1 cellular context compared by ENCODE assay signal in the genomic region with DNA sequence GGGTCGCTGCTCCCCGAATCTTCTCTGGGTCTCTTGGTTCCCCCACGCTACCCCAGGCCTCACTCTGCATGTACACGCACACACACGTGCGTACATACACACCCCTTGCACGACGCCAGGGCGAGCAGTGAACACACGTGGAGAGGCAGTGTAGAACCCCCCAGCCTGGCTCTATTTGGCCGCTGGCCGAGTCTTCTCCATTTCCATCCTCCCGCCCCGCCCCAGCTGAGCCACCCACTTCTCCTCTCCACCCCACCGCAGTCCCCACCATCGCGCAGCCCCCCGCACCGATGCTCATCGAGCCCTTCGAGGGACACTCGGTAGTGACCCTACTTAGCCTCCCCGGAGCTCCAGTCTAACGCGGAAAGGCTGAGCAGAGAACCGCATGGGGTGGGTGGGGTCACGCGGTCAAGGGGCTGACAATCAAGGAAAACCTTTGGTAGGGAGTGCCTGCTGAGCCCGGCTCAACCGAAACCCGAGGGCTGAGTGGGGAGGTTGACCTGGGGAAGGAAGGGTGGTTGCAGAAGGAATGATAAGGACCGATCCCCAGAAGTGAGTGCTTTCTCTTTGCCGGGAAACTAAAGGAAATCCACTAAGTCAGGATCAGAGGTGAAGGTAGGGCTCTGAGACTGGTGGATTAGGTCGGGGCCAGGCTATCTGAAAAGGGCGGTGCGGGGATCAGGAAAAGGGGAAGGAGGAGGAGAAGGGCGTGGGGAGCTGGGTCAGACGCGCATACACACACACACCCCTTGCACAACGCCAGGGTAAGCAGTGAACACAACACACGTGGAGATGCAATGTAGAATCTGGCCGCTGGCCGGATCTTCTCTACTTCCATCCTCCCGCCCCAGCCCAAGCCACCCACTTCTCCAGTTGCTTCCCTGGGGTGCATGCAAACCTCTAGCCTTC.
TF ChIP-seq lines count a peak whose summit lies in the region.

No MANE protein-coding gene starts in this region.

TF ChIP-seq in HepG2, 621 proteins besides CTCF, POLR2A, EP300 and RAD21 (continues in another document):
- TF ChIP-seq SNAI1 (CRISPR knock-in tag; IDR thresholded peaks at IDR 0.05; ENCODE audit: borderline replicate concordance) (0 out of 2 replicates have a peak, but pooled peaks have one; percentile 3), PRDM10 (CRISPR knock-in tag; IDR thresholded peaks at IDR 0.05; ENCODE audit: low read depth) (no peak), PTBP1 (IDR thresholded peaks at IDR 0.05; ENCODE audit: low read depth, low read length, poor library complexity, severe bottlenecking) (no peak), ATF5 (CRISPR knock-in tag; IDR thresholded peaks at IDR 0.05; ENCODE audit: low read depth) (no peak), ZNF121 (CRISPR knock-in tag; IDR thresholded peaks at IDR 0.05) (no peak; the same call in 1 of the 2 replicates), ZNF282 (IDR thresholded peaks at IDR 0.05; ENCODE audit: partially characterized antibody) (no peak), SATB2 (CRISPR knock-in tag; IDR thresholded peaks at IDR 0.05) (no peak), DZIP1 (CRISPR knock-in tag; IDR thresholded peaks at IDR 0.05) (no peak), FOSL2 (CRISPR knock-in tag; IDR thresholded peaks at IDR 0.05) (no peak), GTF3A (CRISPR knock-in tag; conservative IDR thresholded peaks at IDR 0.05) (no peak), DR1 (CRISPR knock-in tag; IDR thresholded peaks at IDR 0.05) (no peak), DMAP1 (CRISPR knock-in tag; IDR thresholded peaks at IDR 0.05) (no peak), PCBP2 (optimal IDR thresholded peaks at IDR 0.05; ENCODE audit: low read depth, low read length, poor library complexity, severe bottlenecking) (no peak), SIX1 (CRISPR knock-in tag; IDR thresholded peaks at IDR 0.05; ENCODE audit: borderline replicate concordance) (no peak), RORA (CRISPR knock-in tag; IDR thresholded peaks at IDR 0.05) (no peak), ZZZ3 (CRISPR knock-in tag; IDR thresholded peaks at IDR 0.05; ENCODE audit: borderline replicate concordance) (no peak), ZNF20 (CRISPR knock-in tag; IDR thresholded peaks at IDR 0.05) (no peak), ZNF549 (CRISPR knock-in tag; IDR thresholded peaks at IDR 0.05) (no peak), ZNF564 (CRISPR knock-in tag; IDR thresholded peaks at IDR 0.05) (no peak), MED1 (CRISPR knock-in tag; IDR thresholded peaks at IDR 0.05) (no peak), ZFAT (CRISPR knock-in tag; conservative IDR thresholded peaks at IDR 0.05) (no peak), ZXDC (CRISPR knock-in tag; IDR thresholded peaks at IDR 0.05) (peak; percentile 59; the same call in 1 of the 2 replicates), ZFP90 (CRISPR knock-in tag; IDR thresholded peaks at IDR 0.05; ENCODE audit: borderline replicate concordance) (no peak), ARID4A (CRISPR knock-in tag; IDR thresholded peaks at IDR 0.05; ENCODE audit: borderline replicate concordance) (0 out of 2 replicates have a peak, but pooled peaks have one; percentile 3), ZNF792 (CRISPR knock-in tag; IDR thresholded peaks at IDR 0.05) (no peak; the same call in 1 of the 2 replicates), ZNF768 (CRISPR knock-in tag; IDR thresholded peaks at IDR 0.05) (peak; percentile 46; the same call in 1 of the 2 replicates), IRF9 (CRISPR knock-in tag; IDR thresholded peaks at IDR 0.05; ENCODE audit: borderline replicate concordance) (no peak), NFYB (CRISPR knock-in tag; IDR thresholded peaks at IDR 0.05) (no peak)
- TF ChIP-seq, protein P1, sequence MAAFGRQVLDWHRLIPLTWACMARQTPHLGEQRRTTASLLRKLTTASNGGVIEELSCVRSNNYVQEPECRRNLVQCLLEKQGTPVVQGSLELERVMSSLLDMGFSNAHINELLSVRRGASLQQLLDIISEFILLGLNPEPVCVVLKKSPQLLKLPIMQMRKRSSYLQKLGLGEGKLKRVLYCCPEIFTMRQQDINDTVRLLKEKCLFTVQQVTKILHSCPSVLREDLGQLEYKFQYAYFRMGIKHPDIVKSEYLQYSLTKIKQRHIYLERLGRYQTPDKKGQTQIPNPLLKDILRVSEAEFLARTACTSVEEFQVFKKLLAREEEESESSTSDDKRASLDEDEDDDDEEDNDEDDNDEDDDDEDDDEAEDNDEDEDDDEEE (CRISPR knock-in tag; IDR thresholded peaks at IDR 0.05) = no peak
- TF ChIP-seq, protein P2, sequence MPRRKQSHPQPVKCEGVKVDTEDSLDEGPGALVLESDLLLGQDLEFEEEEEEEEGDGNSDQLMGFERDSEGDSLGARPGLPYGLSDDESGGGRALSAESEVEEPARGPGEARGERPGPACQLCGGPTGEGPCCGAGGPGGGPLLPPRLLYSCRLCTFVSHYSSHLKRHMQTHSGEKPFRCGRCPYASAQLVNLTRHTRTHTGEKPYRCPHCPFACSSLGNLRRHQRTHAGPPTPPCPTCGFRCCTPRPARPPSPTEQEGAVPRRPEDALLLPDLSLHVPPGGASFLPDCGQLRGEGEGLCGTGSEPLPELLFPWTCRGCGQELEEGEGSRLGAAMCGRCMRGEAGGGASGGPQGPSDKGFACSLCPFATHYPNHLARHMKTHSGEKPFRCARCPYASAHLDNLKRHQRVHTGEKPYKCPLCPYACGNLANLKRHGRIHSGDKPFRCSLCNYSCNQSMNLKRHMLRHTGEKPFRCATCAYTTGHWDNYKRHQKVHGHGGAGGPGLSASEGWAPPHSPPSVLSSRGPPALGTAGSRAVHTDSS (CRISPR knock-in tag; conservative IDR thresholded peaks at IDR 0.05) = no peak
- TF ChIP-seq, protein P3, sequence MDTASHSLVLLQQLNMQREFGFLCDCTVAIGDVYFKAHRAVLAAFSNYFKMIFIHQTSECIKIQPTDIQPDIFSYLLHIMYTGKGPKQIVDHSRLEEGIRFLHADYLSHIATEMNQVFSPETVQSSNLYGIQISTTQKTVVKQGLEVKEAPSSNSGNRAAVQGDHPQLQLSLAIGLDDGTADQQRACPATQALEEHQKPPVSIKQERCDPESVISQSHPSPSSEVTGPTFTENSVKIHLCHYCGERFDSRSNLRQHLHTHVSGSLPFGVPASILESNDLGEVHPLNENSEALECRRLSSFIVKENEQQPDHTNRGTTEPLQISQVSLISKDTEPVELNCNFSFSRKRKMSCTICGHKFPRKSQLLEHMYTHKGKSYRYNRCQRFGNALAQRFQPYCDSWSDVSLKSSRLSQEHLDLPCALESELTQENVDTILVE (CRISPR knock-in tag; IDR thresholded peaks at IDR 0.05) = no peak
- TF ChIP-seq, protein P4, sequence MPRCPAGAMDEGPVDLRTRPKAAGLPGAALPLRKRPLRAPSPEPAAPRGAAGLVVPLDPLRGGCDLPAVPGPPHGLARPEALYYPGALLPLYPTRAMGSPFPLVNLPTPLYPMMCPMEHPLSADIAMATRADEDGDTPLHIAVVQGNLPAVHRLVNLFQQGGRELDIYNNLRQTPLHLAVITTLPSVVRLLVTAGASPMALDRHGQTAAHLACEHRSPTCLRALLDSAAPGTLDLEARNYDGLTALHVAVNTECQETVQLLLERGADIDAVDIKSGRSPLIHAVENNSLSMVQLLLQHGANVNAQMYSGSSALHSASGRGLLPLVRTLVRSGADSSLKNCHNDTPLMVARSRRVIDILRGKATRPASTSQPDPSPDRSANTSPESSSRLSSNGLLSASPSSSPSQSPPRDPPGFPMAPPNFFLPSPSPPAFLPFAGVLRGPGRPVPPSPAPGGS (CRISPR knock-in tag; IDR thresholded peaks at IDR 0.05) = peak; percentile 39; the same call in 1 of the 2 replicates
